In genomic region chr12:52087961-52088820, GRCh38 we compare ENCODE assay signal across 12 cellular contexts. TPM values are rescaled to one million over a fixed set of nuclear protein-coding genes. Genes with fewer than 3 reads are reported as not detected.
DNase-seq lines count a peak whose midpoint lies in the region; ATAC-seq and TF ChIP-seq lines count a peak whose summit lies in the region.
"Had no signal": no experiment of that assay in that cellular context is flagged by ENCODE, and none has a peak within 500 bp of the region (broad histone marks: within the 10 kb centered on the region; RNA-seq: fewer than 3 reads in every experiment).

No MANE protein-coding gene starts in this region.

- peaks cover 2% of the 10 kb centered on the region for H3K4me1 ChIP-seq in osteoblast (ENCODE audit: insufficient read depth, low read length)

- H3K4me3 ChIP-seq in osteoblast (ENCODE audit: insufficient read depth, low read length): no peak overlapping the region

- DNase-seq in NCI-H1417 (lab: John Stamatoyannopoulos, UW) (peak in 2 of 3 experiments; percentile 41 to 65), NCI-H1417 treated with DMSO at 0.1 percent for 48 hours (lab: John Stamatoyannopoulos, UW) (no peak), NCI-H2107 treated with DMSO at 0.1 percent for 48 hours (lab: John Stamatoyannopoulos, UW; ENCODE audit: unreplicated experiment) (peak; percentile 94), osteoblast (ENCODE audit: insufficient read length, low spot score, missing footprints) (peak; percentile 45), sciatic nerve (ENCODE audit: low spot score) (no peak), KG1 (lab: John Stamatoyannopoulos, UW) (no peak)
- no peak for DNase-seq in stimulated activated CD4-positive, alpha-beta T cell treated with anti-CD3 and anti-CD28 coated beads, Interleukin-4, amount 100 ng/mL, for 4 hours
- DNase-seq: activated CD4-positive, alpha-beta memory T cell treated with anti-CD3 and anti-CD28 coated beads for 36 hours; NCI-H226 had no signal

- intact Hi-C loops in sciatic nerve (cut with DNase I): loop anchor here (10.0 kb wide), 1 partner anchor 253 kb away; no protein-coding TSS in a partner anchor

- peaks cover 37% of the 10 kb centered on the region for H3K27me3 ChIP-seq in osteoblast (ENCODE audit: insufficient read depth, low read length)

- H3K4me2 ChIP-seq in osteoblast (ENCODE audit: insufficient read depth, low read length): no peak overlapping the region

- H3K27ac ChIP-seq in osteoblast (ENCODE audit: low read depth, low read length): no peak overlapping the region

- H3K36me3 ChIP-seq in osteoblast (ENCODE audit: insufficient read depth, low read length): no peaks in the 10 kb centered on the region

- no peak overlapping the region for H2AFZ ChIP-seq in osteoblast (ENCODE audit: low read length)

- no peak for TF ChIP-seq CTCF in osteoblast (IDR thresholded peaks at IDR 0.05; ENCODE audit: extremely low read depth, low read depth, low read length)

- peak; percentile 89 for ATAC-seq in GM21529 (IDR thresholded peaks at IDR 0.05; ENCODE audit: unreplicated experiment)
- no peak for ATAC-seq in sciatic nerve

- no peaks in the 10 kb centered on the region for H3K9me3 ChIP-seq in osteoblast (ENCODE audit: low read depth, low read length)

- no peaks in the 10 kb centered on the region for H3K79me2 ChIP-seq in osteoblast (ENCODE audit: insufficient read depth, low read length)

- peaks cover 2% of the 10 kb centered on the region for H4K20me1 ChIP-seq in osteoblast (ENCODE audit: insufficient read depth, low read length)

RNA-seq across cellular contexts. Expression of gene SMIM41, which starts 8.7 kb away (rescaled TPM):
- under 0.01 TPM in 1 of 2 replicates, not detected in the other for total RNA-seq in osteoblast
- 12.4 TPM for total RNA-seq in sciatic nerve
- total RNA-seq: activated CD4-positive, alpha-beta memory T cell treated with anti-CD3 and anti-CD28 coated beads for 36 hours; endothelial cell of umbilical vein; temporal lobe had no signal

RNA-seq across cellular contexts. Expression of gene ATG101, which starts 18.4 kb away (rescaled TPM):
- total RNA-seq in osteoblast (49.5 and 64.4 TPM in 2 replicates), sciatic nerve (28.2 TPM)

RNA-seq across cellular contexts. Expression of gene NR4A1, which starts 36.9 kb away (rescaled TPM):
- 3.3 and 3.5 TPM in 2 replicates for total RNA-seq in osteoblast
- 688 TPM for total RNA-seq in sciatic nerve

Comparison
In these comparisons a context has a peak if more than half of its experiments do, and no peak if none do; other contexts are left out.
1. DNase-seq: peak in NCI-H1417 (2 of 3), NCI-H2107 treated with DMSO at 0.1 percent for 48 hours (single experiment) and osteoblast (single experiment); none in NCI-H1417 treated with DMSO at 0.1 percent for 48 hours (single experiment), stimulated activated CD4-positive, alpha-beta T cell treated with anti-CD3 and anti-CD28 coated beads, Interleukin-4, amount 100 ng/mL, for 4 hours (0 of 2), sciatic nerve (single experiment) and KG1 (single experiment).
2. RNA of gene SMIM41, which starts 8.7 kb away (total RNA-seq): 12.4 TPM in sciatic nerve (single experiment); under 0.01 TPM in osteoblast; every median in the first group is over 10 times any median in the second.
3. RNA of gene NR4A1, which starts 36.9 kb away (total RNA-seq): 688 TPM in sciatic nerve (single experiment); 3.3 to 3.5 TPM in osteoblast; every median in the first group is over 100 times any median in the second.